In the genomic region with DNA sequence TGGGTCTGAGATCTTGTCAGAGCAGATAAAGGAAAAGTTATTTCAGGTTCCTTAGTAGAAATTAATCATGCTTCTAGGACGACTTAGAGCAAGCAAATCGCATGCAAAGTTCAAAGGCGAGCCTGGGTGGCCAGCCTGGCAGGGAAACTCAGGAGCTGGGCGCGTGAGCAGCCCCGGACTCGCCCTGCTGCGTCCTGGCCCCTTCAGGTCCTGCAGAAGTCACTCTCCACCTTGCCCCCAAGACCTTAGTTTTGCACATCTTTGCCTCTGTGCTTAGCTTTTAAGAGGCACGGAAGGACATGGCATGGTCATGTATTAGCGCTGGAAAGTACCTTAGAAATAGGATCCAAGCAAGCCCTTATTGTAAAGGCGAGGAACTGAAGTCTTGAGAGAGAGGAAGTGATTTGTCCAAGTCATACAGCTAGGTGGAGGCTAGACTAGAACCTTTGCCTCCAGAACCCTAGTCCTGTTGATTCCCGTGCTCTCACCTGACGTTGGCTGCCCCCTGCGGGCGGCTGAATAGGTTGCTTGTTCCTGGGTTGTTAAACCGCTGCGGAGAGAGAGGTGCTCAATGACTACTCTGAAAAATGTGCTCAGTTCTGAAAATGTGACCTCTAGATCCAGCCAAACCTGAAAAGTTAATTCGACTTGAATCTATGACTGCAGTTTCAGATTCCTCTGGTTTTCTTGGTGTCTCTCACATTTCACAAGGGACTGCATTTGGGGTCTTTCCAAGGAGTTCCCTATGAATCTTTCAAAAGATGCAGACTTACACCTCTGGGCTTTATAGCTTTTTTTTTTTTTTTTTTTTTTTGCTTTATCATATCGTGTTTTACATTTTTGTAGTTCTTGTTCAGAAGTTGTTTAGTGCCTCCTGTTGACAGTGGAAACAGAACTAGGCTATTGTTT, we compare ENCODE assay signal across 8 cellular contexts. TPM values are rescaled to one million over a fixed set of nuclear protein-coding genes. Genes with fewer than 3 reads are reported as not detected.
DNase-seq lines count a peak whose midpoint lies in the region; ATAC-seq, FAIRE-seq and TF ChIP-seq lines count a peak whose summit lies in the region.

No MANE protein-coding gene starts in this region.

- no peaks in the 10 kb centered on the region for H3K9me3 ChIP-seq in kidney (ENCODE audit: control insufficient read depth in 1 of 2, low read length in 2 of 2)

- peak overlapping the region; percentile 57 to 66 for H3K4me3 ChIP-seq in kidney (ENCODE audit: low read length in 2 of 2)

- no peak overlapping the region for H3K9ac ChIP-seq in kidney (ENCODE audit: low read length in 2 of 2)

- peaks cover 8 to 14% of the 10 kb centered on the region in 2 donors for H3K4me1 ChIP-seq in kidney (ENCODE audit: control insufficient read depth in 1 of 2, insufficient read depth in 1 of 2, low read depth in 1 of 2, low read length in 2 of 2)

- no peak overlapping the region for H3K27ac ChIP-seq in kidney (ENCODE audit: low read depth in 2 of 2, low read length in 2 of 2)

- intact Hi-C loops in kidney (cut with DNase I): no loop called here

- TF ChIP-seq CTCF in GM10266 (IDR thresholded peaks at IDR 0.05; ENCODE audit: control insufficient read depth, insufficient read depth, low read depth, missing control alignments) (peak; percentile 81), kidney (IDR thresholded peaks at IDR 0.05; ENCODE audit: borderline replicate concordance, extremely low read depth, insufficient read depth) (peak; percentile 21), omental fat pad (IDR thresholded peaks at IDR 0.05) (no peak)

- no peak for FAIRE-seq in kidney (lab: Jason Lieb, UNC)

- peak; percentile 65 for DNase-seq in GM10266 (ENCODE audit: extremely low spot score)
- peak; percentile 22 for DNase-seq in HCEC 1CT
- peak; percentile 42 for DNase-seq in M059J (ENCODE audit: low read depth)
- peak; percentile 27 to 95 (median 59) for DNase-seq in T-helper 2 cell
- DNase-seq in astrocyte of the hippocampus (ENCODE audit: low read depth, low spot score): peak; percentile 54
- DNase-seq in kidney: no peak
- peak; percentile 81 for DNase-seq in stimulated activated CD4-positive, alpha-beta T cell treated with anti-CD3 and anti-CD28 coated beads, Interleukin-4, amount 100 ng/mL, for 24 hours
- no peak for DNase-seq in omental fat pad (ENCODE audit: low spot score)

- no peaks in the 10 kb centered on the region for H3K36me3 ChIP-seq in kidney (ENCODE audit: control insufficient read depth in 1 of 2, insufficient read depth in 2 of 2, low read length in 2 of 2)

- ATAC-seq in omental fat pad (ENCODE audit: low FRiP score): no peak

RNA-seq across cellular contexts. Expression of a gene that starts 2.7 kb away (rescaled TPM):
- 5.1 and 7.4 TPM in 2 replicates for total RNA-seq in M059J (2014; rRNA removed; shearing (Covaris generic))
- total RNA-seq in kidney: 1.3 TPM
- polyA plus RNA-seq in kidney (ENCODE audit: insufficient read depth, low read depth, low replicate concordance): not detected
- total RNA-seq in omental fat pad: under 1 TPM in 3 of 4 donors, not detected in 1; 0.50 to 0.96 (median 0.56) TPM

Comparison
In these comparisons a context has a peak if more than half of its experiments do, and no peak if none do; other contexts are left out.
1. DNase-seq: peak in GM10266 (single experiment), HCEC 1CT (single experiment), M059J (single experiment), T-helper 2 cell (5 of 5), astrocyte of the hippocampus (single experiment) and stimulated activated CD4-positive, alpha-beta T cell treated with anti-CD3 and anti-CD28 coated beads, Interleukin-4, amount 100 ng/mL, for 24 hours (single experiment); none in kidney (single experiment) and omental fat pad (single experiment).
2. CTCF ChIP-seq: peak in GM10266 (single experiment) and kidney (single experiment); none in omental fat pad (0 of 3).